In genomic region chr2:122236152-122236892, GRCh38 we compare ENCODE assay signal across 11 cellular contexts.
DNase-seq lines count a peak whose midpoint lies in the region; ATAC-seq and TF ChIP-seq lines count a peak whose summit lies in the region.
"Had no signal": no experiment of that assay in that cellular context is flagged by ENCODE, and none has a peak within 500 bp of the region (broad histone marks: within the 10 kb centered on the region; RNA-seq: fewer than 3 reads in every experiment).

No MANE protein-coding gene starts in this region.

- H3K36me3 Mint-ChIP-seq in activated T-cell treated with anti-CD3 and anti-CD28 coated beads, Interleukin-2, amount 50 U/mL, for 72 hours (ENCODE audit: insufficient read depth in 2 of 2): no peaks in the 10 kb centered on the region

- no peak overlapping the region for H3K4me3 ChIP-seq in adrenal gland
- H3K4me3 ChIP-seq in effector memory CD4-positive, alpha-beta T cell (ENCODE audit: insufficient read depth, low read depth, low read length, poor library complexity, severe bottlenecking): no peak overlapping the region
- H3K4me3 ChIP-seq: ovary had no signal

- intact Hi-C loops in adrenal gland (cut with DNase I): no loop called here

- TF ChIP-seq EP300 in Ishikawa (IDR thresholded peaks at IDR 0.05; ENCODE audit: borderline replicate concordance): peak; percentile 78; the same call in 1 of the 2 replicates

- 70 to 74% (median 73%) methylated on average over 5 to 7 of the region's 7 CpGs for WGBS in adrenal gland, 4 donors

- no peak for TF ChIP-seq POLR2A in adrenal gland (IDR thresholded peaks at IDR 0.05)

- no peaks in the 10 kb centered on the region for H3K27me3 Mint-ChIP-seq in activated T-cell treated with anti-CD3 and anti-CD28 coated beads, Interleukin-2, amount 50 U/mL, for 72 hours (ENCODE audit: low read depth)

- no peak overlapping the region for H3K27ac Mint-ChIP-seq in activated T-cell treated with anti-CD3 and anti-CD28 coated beads, Interleukin-2, amount 50 U/mL, for 72 hours
- H3K27ac Mint-ChIP-seq: activated T-helper 17 cell treated with anti-CD3 and anti-CD28 coated beads, Interleukin-2, amount 50 U/mL, for 72 hours had no signal

- no peak overlapping the region for H3K4me3 Mint-ChIP-seq in activated T-cell treated with anti-CD3 and anti-CD28 coated beads, Interleukin-2, amount 50 U/mL, for 72 hours
- H3K4me3 Mint-ChIP-seq: activated T-helper 17 cell treated with anti-CD3 and anti-CD28 coated beads, Interleukin-2, amount 50 U/mL, for 72 hours had no signal

- ATAC-seq in GM19463 (IDR thresholded peaks at IDR 0.05; ENCODE audit: unreplicated experiment): no peak
- no peak for ATAC-seq in activated T-cell treated with anti-CD3 and anti-CD28 coated beads, Interleukin-2, amount 50 U/mL, for 72 hours (replicated peaks in 1 of 2)
- ATAC-seq: activated T-helper 17 cell treated with anti-CD3 and anti-CD28 coated beads, Interleukin-2, amount 50 U/mL, for 72 hours had no signal

- no peaks in the 10 kb centered on the region for H3K36me3 ChIP-seq in adrenal gland (replicated peaks in 1 of 2)
- no peaks in the 10 kb centered on the region for H3K36me3 ChIP-seq in effector memory CD4-positive, alpha-beta T cell (ENCODE audit: control insufficient read depth, insufficient read depth, low read length)
- H3K36me3 ChIP-seq: ovary had no signal

- no peaks in the 10 kb centered on the region for H3K27me3 ChIP-seq in adrenal gland
- no peaks in the 10 kb centered on the region for H3K27me3 ChIP-seq in effector memory CD4-positive, alpha-beta T cell (replicated peaks; ENCODE audit: control insufficient read depth, insufficient read depth, low read length, poor library complexity, severe bottlenecking)
- H3K27me3 ChIP-seq: ovary had no signal

- TF ChIP-seq CTCF in adrenal gland (IDR thresholded peaks at IDR 0.05): no peak

- H3K9me3 ChIP-seq in adrenal gland (replicated peaks in 1 of 3): no peaks in the 10 kb centered on the region
- no peaks in the 10 kb centered on the region for H3K9me3 ChIP-seq in effector memory CD4-positive, alpha-beta T cell (ENCODE audit: control insufficient read depth, low read length)
- H3K9me3 ChIP-seq: ovary had no signal

- TF ChIP-seq RAD21 in Ishikawa (IDR thresholded peaks at IDR 0.05; ENCODE audit: low read depth): peak; percentile 12; the same call in 1 of the 2 replicates

- no peak overlapping the region for H3K27ac ChIP-seq in adrenal gland
- H3K27ac ChIP-seq in effector memory CD4-positive, alpha-beta T cell (ENCODE audit: insufficient read depth, low read length, poor library complexity, severe bottlenecking): no peak overlapping the region
- H3K27ac ChIP-seq: C4-2B, ovary had no signal

- no peaks in the 10 kb centered on the region for H3K4me1 Mint-ChIP-seq in activated T-cell treated with anti-CD3 and anti-CD28 coated beads, Interleukin-2, amount 50 U/mL, for 72 hours (ENCODE audit: low read depth)
- H3K4me1 Mint-ChIP-seq: activated T-helper 17 cell treated with anti-CD3 and anti-CD28 coated beads, Interleukin-2, amount 50 U/mL, for 72 hours had no signal

- DNase-seq in AG08396 (ENCODE audit: low spot score): peak; percentile 17
- DNase-seq in adrenal gland: peak; percentile 19 to 75 (median 42)
- peak; percentile 95 for DNase-seq in kidney tubule cell (ENCODE audit: low spot score)
- no peak for DNase-seq in islet precursor cell
- DNase-seq in activated T-cell treated with anti-CD3 and anti-CD28 coated beads, Interleukin-2, amount 50 U/mL, for 72 hours: no peak
- DNase-seq in effector memory CD4-positive, alpha-beta T cell: no peak
- DNase-seq: ovary had no signal

- peaks cover 0 to 1% of the 10 kb centered on the region in 2 donors for H3K9me3 Mint-ChIP-seq in activated T-cell treated with anti-CD3 and anti-CD28 coated beads, Interleukin-2, amount 50 U/mL, for 72 hours
- H3K9me3 Mint-ChIP-seq: activated T-helper 17 cell treated with anti-CD3 and anti-CD28 coated beads, Interleukin-2, amount 50 U/mL, for 72 hours had no signal

- no peaks in the 10 kb centered on the region for H3K4me1 ChIP-seq in adrenal gland (replicated peaks in 1 of 2)
- H3K4me1 ChIP-seq in effector memory CD4-positive, alpha-beta T cell (ENCODE audit: control insufficient read depth, insufficient read depth, low read length, poor library complexity, severe bottlenecking): no peaks in the 10 kb centered on the region

TF ChIP-seq in Ishikawa, 13 proteins besides CTCF, POLR2A, EP300 and RAD21:
- TF ChIP-seq USF1 (IDR thresholded peaks at IDR 0.05): peak; percentile 43; the same call in 1 of the 2 replicates
- peak; percentile 86 for TF ChIP-seq TCF12 (IDR thresholded peaks at IDR 0.05; ENCODE audit: low read depth)
- TF ChIP-seq EGR1 (IDR thresholded peaks at IDR 0.05): no peak
- peak; percentile 99 for TF ChIP-seq CEBPB (IDR thresholded peaks at IDR 0.05)
- peak; percentile 85 for TF ChIP-seq NFIC (IDR thresholded peaks at IDR 0.05)
- peak; percentile 76 for TF ChIP-seq MAX (IDR thresholded peaks at IDR 0.05)
- peak; percentile 78 for TF ChIP-seq TEAD4 (IDR thresholded peaks at IDR 0.05)
- TF ChIP-seq FOXM1 (IDR thresholded peaks at IDR 0.05; ENCODE audit: borderline replicate concordance, low read depth): 0 out of 2 replicates have a peak, but pooled peaks have one; percentile 15
- TF ChIP-seq ZBTB7A (IDR thresholded peaks at IDR 0.05; ENCODE audit: low read depth): no peak

Comparison
In these comparisons a context has a peak if more than half of its experiments do, and no peak if none do; other contexts are left out.
1. DNase-seq: peak in AG08396 (single experiment), adrenal gland (7 of 7) and kidney tubule cell (single experiment); none in islet precursor cell (single experiment), activated T-cell treated with anti-CD3 and anti-CD28 coated beads, Interleukin-2, amount 50 U/mL, for 72 hours (0 of 2) and effector memory CD4-positive, alpha-beta T cell (0 of 3).